In the genomic region with DNA sequence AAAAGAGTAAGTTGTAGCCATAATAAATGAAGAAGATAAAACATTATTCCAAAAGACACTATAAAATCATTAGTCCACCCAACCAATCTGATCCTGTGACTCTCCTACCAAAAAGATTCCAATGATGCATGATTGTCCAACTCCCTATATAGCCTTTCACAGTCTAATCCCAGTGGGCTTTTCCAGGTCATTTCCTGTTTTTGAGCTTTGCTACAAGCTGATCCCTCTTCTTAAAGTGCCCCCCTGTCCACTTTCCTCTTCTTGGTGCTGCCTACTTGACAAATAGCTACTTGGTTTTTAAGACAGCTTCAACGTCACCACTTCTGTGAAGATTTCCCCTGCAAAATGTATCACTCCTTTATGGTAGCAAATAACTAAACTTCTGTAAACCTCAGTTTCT, we compare ENCODE assay signal across 22 cellular contexts.
DNase-seq lines count a peak whose midpoint lies in the region; FAIRE-seq and TF ChIP-seq lines count a peak whose summit lies in the region.
"Had no signal": no experiment of that assay in that cellular context is flagged by ENCODE, and none has a peak within 500 bp of the region (broad histone marks: within the 10 kb centered on the region; RNA-seq: fewer than 3 reads in every experiment).

No MANE protein-coding gene starts in this region.

- H3K27me3 Mint-ChIP-seq in CD14-positive monocyte (ENCODE audit: low read depth in 3 of 3) (peaks cover 0 to 4% (median 0%) of the 10 kb centered on the region in 3 donors), astrocyte (ENCODE audit: low read depth, unreplicated experiment) (peaks cover 4% of the 10 kb centered on the region), glutamatergic neuron (ENCODE audit: unreplicated experiment) (peaks cover 2% of the 10 kb centered on the region)
- H3K27me3 Mint-ChIP-seq: CD4-positive, alpha-beta T cell had no signal

- no peaks in the 10 kb centered on the region for H3K27me3 ChIP-seq in astrocyte (ENCODE audit: insufficient read depth, low read length)
- no peaks in the 10 kb centered on the region for H3K27me3 ChIP-seq in effector memory CD4-positive, alpha-beta T cell (replicated peaks; ENCODE audit: control insufficient read depth, insufficient read depth, low read length, poor library complexity, severe bottlenecking)
- H3K27me3 ChIP-seq: BLaER1, SJSA1 had no signal

- no peak overlapping the region for H3K4me2 ChIP-seq in astrocyte (ENCODE audit: low read length)
- H3K4me2 ChIP-seq: BLaER1, GM23338, KMS-11 had no signal

- no peak for FAIRE-seq in astrocyte (lab: Jason Lieb, UNC)
- FAIRE-seq: D721Med, RCC 7860 had no signal

- no peaks in the 10 kb centered on the region for H3K79me2 ChIP-seq in astrocyte (ENCODE audit: insufficient read depth, low read length)

- no peaks in the 10 kb centered on the region for H4K20me1 ChIP-seq in astrocyte (ENCODE audit: insufficient read depth, low read length)
- H4K20me1 ChIP-seq: BLaER1 had no signal

- H3K27ac ChIP-seq in astrocyte (ENCODE audit: low read depth, low read length), result no peak overlapping the region
- H3K27ac ChIP-seq in effector memory CD4-positive, alpha-beta T cell (ENCODE audit: insufficient read depth, low read length, poor library complexity, severe bottlenecking), result no peak overlapping the region
- H3K27ac ChIP-seq: BLaER1, KMS-11 had no signal

- intact Hi-C loops in CD14-positive monocyte (cut with micrococcal nuclease), result loop anchor here (5.0 kb wide), 2 partner anchors 90 to 105 kb away; partner anchors contain the start of gene HK2 (in 1 of the 2)

- no peak overlapping the region for H3K9ac ChIP-seq in astrocyte (ENCODE audit: low read length)
- H3K9ac ChIP-seq: BLaER1, KMS-11 had no signal

- no peaks in the 10 kb centered on the region for H3K36me3 ChIP-seq in astrocyte (ENCODE audit: insufficient read depth, low read length)
- H3K36me3 ChIP-seq in effector memory CD4-positive, alpha-beta T cell (ENCODE audit: control insufficient read depth, insufficient read depth, low read length), result no peaks in the 10 kb centered on the region
- H3K36me3 ChIP-seq: BLaER1, SJSA1 had no signal

- no peak overlapping the region for H3K4me3 ChIP-seq in astrocyte (ENCODE audit: insufficient read depth, low read depth, low read length)
- H3K4me3 ChIP-seq in effector memory CD4-positive, alpha-beta T cell (ENCODE audit: insufficient read depth, low read depth, low read length, poor library complexity, severe bottlenecking), result no peak overlapping the region
- H3K4me3 ChIP-seq: BLaER1, GM23338, SJSA1 had no signal

- no peaks in the 10 kb centered on the region for H3K9me3 ChIP-seq in astrocyte (ENCODE audit: insufficient read depth, low read depth, low read length)
- H3K9me3 ChIP-seq in effector memory CD4-positive, alpha-beta T cell (ENCODE audit: control insufficient read depth, low read length), result no peaks in the 10 kb centered on the region
- H3K9me3 ChIP-seq: SJSA1 had no signal

- peaks cover 0 to 2% of the 10 kb centered on the region in 2 donors for H3K36me3 Mint-ChIP-seq in CD14-positive monocyte
- no peaks in the 10 kb centered on the region for H3K36me3 Mint-ChIP-seq in astrocyte (ENCODE audit: low read depth, unreplicated experiment)
- H3K36me3 Mint-ChIP-seq in glutamatergic neuron (ENCODE audit: unreplicated experiment), result peaks cover under 1% of the 10 kb centered on the region
- H3K36me3 Mint-ChIP-seq: IgD-negative memory B cell had no signal

- H3K4me3 Mint-ChIP-seq in CD14-positive monocyte (no peak overlapping the region), astrocyte (ENCODE audit: unreplicated experiment) (no peak overlapping the region), glutamatergic neuron (ENCODE audit: unreplicated experiment) (peak overlapping the region; percentile 4)
- H3K4me3 Mint-ChIP-seq: CD4-positive, alpha-beta T cell; GM23338; H9; IgD-negative memory B cell had no signal

- no peak overlapping the region for H2AFZ ChIP-seq in astrocyte (ENCODE audit: low read depth, low read length)
- H2AFZ ChIP-seq: GM23338 had no signal

- peaks cover 21% of the 10 kb centered on the region for H3K4me1 ChIP-seq in astrocyte (ENCODE audit: insufficient read depth, low read length)
- H3K4me1 ChIP-seq in effector memory CD4-positive, alpha-beta T cell (ENCODE audit: control insufficient read depth, insufficient read depth, low read length, poor library complexity, severe bottlenecking), result no peaks in the 10 kb centered on the region

- peaks cover 37% of the 10 kb centered on the region for H3K4me1 Mint-ChIP-seq in CD14-positive monocyte
- peaks cover 26% of the 10 kb centered on the region for H3K4me1 Mint-ChIP-seq in astrocyte (ENCODE audit: low read depth, unreplicated experiment)
- peaks cover 23% of the 10 kb centered on the region for H3K4me1 Mint-ChIP-seq in glutamatergic neuron (ENCODE audit: low read depth, unreplicated experiment)
- H3K4me1 Mint-ChIP-seq: IgD-negative memory B cell had no signal

- DNase-seq in CD14-positive monocyte (ENCODE audit: low spot score), result no peak
- peak; percentile 42 for DNase-seq in LHCN-M2 (ENCODE audit: low read depth)
- DNase-seq in astrocyte (ENCODE audit: low read depth), result no peak
- no peak for DNase-seq in glutamatergic neuron
- DNase-seq in activated gamma-delta T cell treated with Interleukin-2 at 50 U/mL for 16 hours, result no peak
- no peak for DNase-seq in hippocampal formation (lab: John Stamatoyannopoulos, UW)
- DNase-seq in effector memory CD4-positive, alpha-beta T cell, result no peak
- DNase-seq: CD4-positive, alpha-beta T cell; H9; NCI-H1092 treated with DMSO at 0.1 percent for 48 hours; NCI-H1436 treated with DMSO at 0.1 percent for 48 hours; NCI-H187 treated with DMSO at 0.1 percent for 48 hours; NCI-H2171 treated with DMSO at 0.1 percent for 48 hours; NCI-H345; NCI-H510A treated with DMSO at 0.1 percent for 48 hours had no signal

- TF ChIP-seq CTCF in CD14-positive monocyte (IDR thresholded peaks at IDR 0.05), result no peak
- TF ChIP-seq CTCF in astrocyte (IDR thresholded peaks at IDR 0.05; ENCODE audit: insufficient read depth, low read depth, low read length), result no peak
- TF ChIP-seq CTCF in glutamatergic neuron (IDR thresholded peaks at IDR 0.05; ENCODE audit: partially characterized antibody, unreplicated experiment), result no peak

- H3K9me3 Mint-ChIP-seq in CD14-positive monocyte (peaks cover 0 to 3% (median under 1%) of the 10 kb centered on the region in 7 donors), astrocyte (ENCODE audit: unreplicated experiment) (peaks cover 2% of the 10 kb centered on the region), glutamatergic neuron (ENCODE audit: unreplicated experiment) (peaks cover 3% of the 10 kb centered on the region)
- H3K9me3 Mint-ChIP-seq: CD4-positive, alpha-beta T cell; IgD-negative memory B cell had no signal

- H3K27ac Mint-ChIP-seq in CD14-positive monocyte, result peak overlapping the region in 5 of 7 donors; percentile 92 to 97 (median 95)
- H3K27ac Mint-ChIP-seq in astrocyte (ENCODE audit: unreplicated experiment), result peak overlapping the region; percentile 38
- H3K27ac Mint-ChIP-seq in glutamatergic neuron (ENCODE audit: unreplicated experiment), result peak overlapping the region; percentile 89
- H3K27ac Mint-ChIP-seq: CD4-positive, alpha-beta T cell; GM23338; H9; IgD-negative memory B cell had no signal

Comparison
In these comparisons a context has a peak if more than half of its experiments do, and no peak if none do; other contexts are left out.
1. H3K27ac Mint-ChIP-seq: peak in every context shown above with its lines; median percentile 95 in CD14-positive monocyte; 89 in glutamatergic neuron; 38 in astrocyte.